Comparison of ENCODE assay signal across 8 cellular contexts in the genomic region with DNA sequence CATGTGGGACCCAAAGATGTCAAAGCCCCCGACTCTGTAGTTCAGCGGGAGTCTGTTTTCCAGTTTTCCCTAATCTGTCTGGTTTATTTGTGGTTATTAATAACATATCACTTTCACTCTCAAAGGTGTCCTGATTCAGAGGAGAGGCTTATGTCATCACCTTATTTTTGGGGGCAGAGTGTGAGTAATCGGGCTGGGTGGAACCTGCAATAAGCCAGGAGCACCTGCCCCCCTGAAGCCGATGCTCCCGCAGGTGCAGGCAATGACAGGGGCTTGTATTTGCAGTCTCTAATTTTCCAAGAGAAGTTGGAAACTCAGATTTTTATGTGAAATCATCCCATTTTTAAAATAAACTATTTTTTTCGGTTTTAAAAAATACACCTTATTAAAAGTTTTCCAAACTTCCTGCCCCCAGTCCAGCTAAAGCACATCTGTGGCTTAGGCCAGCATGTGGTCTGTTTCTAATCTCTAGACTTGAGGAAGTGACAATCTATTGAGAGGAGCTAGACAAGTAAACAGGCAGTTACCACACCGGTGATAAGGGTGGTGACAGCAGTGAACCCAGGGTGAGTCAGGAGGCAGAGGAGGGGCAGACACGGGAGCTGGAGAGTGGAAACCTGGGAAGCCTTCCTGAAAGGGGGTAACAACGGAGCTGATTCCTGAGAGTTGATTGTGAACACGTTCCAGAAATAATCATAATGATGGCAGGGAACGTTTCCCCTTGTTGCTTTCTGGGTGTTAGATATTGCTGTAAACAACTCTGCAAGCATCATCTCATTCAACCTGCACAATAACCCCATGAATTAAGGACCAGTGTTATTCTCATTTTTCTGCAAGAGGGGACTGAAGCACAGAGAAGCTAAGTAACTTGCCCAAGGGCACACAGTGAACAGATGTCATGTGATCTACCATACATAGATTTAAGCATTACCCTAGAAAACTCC. TPM values are rescaled to one million over a fixed set of nuclear protein-coding genes. Genes with fewer than 3 reads are reported as not detected.
DNase-seq lines count a peak whose midpoint lies in the region; ATAC-seq, FAIRE-seq and TF ChIP-seq lines count a peak whose summit lies in the region.

No MANE protein-coding gene starts in this region.

- H3K27me3 Mint-ChIP-seq in endodermal cell (ENCODE audit: insufficient read depth), result peaks cover 35% of the 10 kb centered on the region

- H3K4me3 ChIP-seq in SJSA1 (no peak overlapping the region), endodermal cell (ENCODE audit: low read length) (no peak overlapping the region), pancreas (no peak overlapping the region)

- no peak overlapping the region for H3K9ac ChIP-seq in endodermal cell (ENCODE audit: extremely low read depth, low read length, poor library complexity, severe bottlenecking)

- TF ChIP-seq CTCF in endodermal cell (conservative IDR thresholded peaks at IDR 0.05) (no peak), pancreas (IDR thresholded peaks at IDR 0.05) (no peak)

- ATAC-seq in GM19035 (IDR thresholded peaks at IDR 0.05; ENCODE audit: unreplicated experiment) (peak; percentile 48), HG03139 (IDR thresholded peaks at IDR 0.05; ENCODE audit: unreplicated experiment) (peak; percentile 52), pancreas (peak; percentile 81 to 89 (median 85))

- no peak overlapping the region for H3K4me3 Mint-ChIP-seq in endodermal cell

- no peak for FAIRE-seq in pancreas (lab: Jason Lieb, UNC)

- H3K9me3 Mint-ChIP-seq in endodermal cell, result no peaks in the 10 kb centered on the region

- DNase-seq in AML-193 (lab: John Stamatoyannopoulos, UW) (peak; percentile 54 to 66), SJSA1 (ENCODE audit: low read depth in 1 of 2, low spot score in 2 of 2) (peak; percentile 41 to 51), endodermal cell (peak; percentile 82), pancreas (peak in 3 of 6 donors; percentile 16 to 77 (median 47)), COLO829 (ENCODE audit: low spot score) (no peak), NCI-H2107 treated with DMSO at 0.1 percent for 48 hours (lab: John Stamatoyannopoulos, UW; ENCODE audit: unreplicated experiment) (no peak)

- H3K27ac ChIP-seq in SJSA1, result 0 out of 2 replicates have a peak overlapping the region, but pooled peaks have one; percentile 25
- no peak overlapping the region for H3K27ac ChIP-seq in endodermal cell (ENCODE audit: low read depth, low read length)
- H3K27ac ChIP-seq in pancreas, result peak overlapping the region in 2 of 4 donors; percentile 42 to 61

- H3K27me3 ChIP-seq in SJSA1 (replicated peaks) (no peaks in the 10 kb centered on the region), endodermal cell (ENCODE audit: control insufficient read depth, insufficient read depth, low read length, poor library complexity, severe bottlenecking) (peaks cover 7% of the 10 kb centered on the region), pancreas (no peaks in the 10 kb centered on the region)

- H3K9me3 ChIP-seq in SJSA1 (replicated peaks) (no peaks in the 10 kb centered on the region), endodermal cell (ENCODE audit: control insufficient read depth, low read length) (no peaks in the 10 kb centered on the region), pancreas (no peaks in the 10 kb centered on the region)

- H3K36me3 Mint-ChIP-seq in endodermal cell (ENCODE audit: low read depth), result no peaks in the 10 kb centered on the region

- WGBS in endodermal cell (ENCODE audit: insufficient coverage in 1 of 2, insufficient read length in 1 of 2), 2 experiments, result 43 to 70% methylated on average over 6 to 11 of the region's 11 CpGs
- 59 to 65% methylated on average over 11 of the region's 11 CpGs for WGBS in pancreas, 2 donors

- H3K36me3 ChIP-seq in SJSA1 (no peaks in the 10 kb centered on the region), endodermal cell (ENCODE audit: control insufficient read depth, insufficient read depth, low read length) (no peaks in the 10 kb centered on the region), pancreas (no peaks in the 10 kb centered on the region)

- H3K4me1 Mint-ChIP-seq in endodermal cell, result peaks cover 49% of the 10 kb centered on the region

- H3K27ac Mint-ChIP-seq in endodermal cell, result peak overlapping the region; percentile 0

- intact Hi-C loops in pancreas (cut with DNase I), result no loop called here

- peaks cover 55% of the 10 kb centered on the region for H3K4me1 ChIP-seq in SJSA1 (replicated peaks)
- H3K4me1 ChIP-seq in endodermal cell (ENCODE audit: control insufficient read depth, insufficient read depth, low read length), result peaks cover 18% of the 10 kb centered on the region
- peaks cover 0 to 20% (median 0%) of the 10 kb centered on the region in 3 donors for H3K4me1 ChIP-seq in pancreas

RNA-seq across cellular contexts. Expression of gene BHLHE40, which starts 37.3 kb away (rescaled TPM):
- total RNA-seq in SJSA1 (2014; rRNA removed; shearing (Covaris generic)), result 6.3 and 8.4 TPM in 2 replicates
- total RNA-seq in endodermal cell (1 to 10 TPM; 2.6 to 2.9 TPM), pancreas (10 to 100 TPM; 19.3 to 66.7 (median 38.1) TPM)
- 8.3 TPM for polyA plus RNA-seq in endodermal cell (2013, experiment 1 of 2)
- 14.0 TPM for polyA plus RNA-seq in endodermal cell (2013, experiment 2 of 2)
- 10 to 100 TPM; 23.6 to 41.9 TPM for polyA plus RNA-seq in pancreas

Comparison
In these comparisons a context has a peak if more than half of its experiments do, and no peak if none do; other contexts are left out.
1. DNase-seq: peak in AML-193 (2 of 2), SJSA1 (2 of 2) and endodermal cell (single experiment); none in COLO829 (single experiment) and NCI-H2107 treated with DMSO at 0.1 percent for 48 hours (single experiment).
2. Peak in every context shown above with its lines, with median percentiles within 50 percentile points of each other: ATAC-seq.